ENCODE assay signal across 20 cellular contexts in genomic region chr11:80109031-80109430, GRCh38.
"Had no signal": no experiment of that assay in that cellular context is flagged by ENCODE, and none has a peak within 500 bp of the region (broad histone marks: within the 10 kb centered on the region; RNA-seq: fewer than 3 reads in every experiment).

No MANE protein-coding gene starts in this region.

- H3K27me3 ChIP-seq: cardiac muscle cell, right atrium auricular region, upper lobe of left lung had no signal

- H3K27ac ChIP-seq: cardiac muscle cell, right atrium auricular region, upper lobe of left lung had no signal

- DNase-seq: activated CD4-positive, alpha-beta memory T cell treated with anti-CD3 and anti-CD28 coated beads, Interleukin-2, amount 10 ng/mL, durations not matched to agents 7 days and 5 days; activated CD4-positive, alpha-beta T cell treated with anti-CD3 and anti-CD28 coated beads for 48 hours; activated CD4-positive, CD25-positive, alpha-beta regulatory T cell; activated effector memory CD4-positive, alpha-beta T cell treated with Interleukin-2 at 50 U/mL for 16 hours; activated naive CD4-positive, alpha-beta T cell treated with anti-CD3 and anti-CD28 coated beads for 36 hours; activated naive CD8-positive, alpha-beta T cell treated with anti-CD3 and anti-CD28 coated beads, Interleukin-2, amount 10 ng/mL, durations not matched to agents 7 days and 5 days; activated T-cell treated with anti-CD3 and anti-CD28 coated beads, Interleukin-2, amount 50 U/mL, for 72 hours; amygdala; effector CD4-positive, alpha-beta T cell; erythroblast; foreskin fibroblast; kidney glomerular epithelial cell; left ventricle myocardium superior; stimulated activated CD4-positive, alpha-beta T cell treated with anti-CD3 and anti-CD28 coated beads, Interleukin-12 subunit alpha, Interleukin-12 subunit beta, amount 100 ng/mL, for 4 hours; stimulated activated CD4-positive, alpha-beta T cell treated with anti-CD3 and anti-CD28 coated beads, Interleukin-4, amount 100 ng/mL, for 4 hours; stimulated activated naive CD8-positive, alpha-beta T cell treated with anti-CD3 and anti-CD28 coated beads, Interleukin-15, Interleukin-2, amounts not matched to agents 100 U/mL and 50 U/mL, for 24 hours; T1000; upper lobe of left lung had no signal

- ATAC-seq: activated T-cell treated with anti-CD3 and anti-CD28 coated beads, Interleukin-2, amount 50 U/mL, for 72 hours; left ventricle myocardium superior; stimulated activated naive CD8-positive, alpha-beta T cell treated with anti-CD3 and anti-CD28 coated beads, Interleukin-15, Interleukin-2, amounts not matched to agents 100 U/mL and 50 U/mL, for 24 hours had no signal

- H3K4me1 ChIP-seq: right atrium auricular region, upper lobe of left lung had no signal

- H3K9me3 ChIP-seq: right atrium auricular region, upper lobe of left lung had no signal

- H3K4me3 ChIP-seq: cardiac muscle cell, right atrium auricular region, upper lobe of left lung had no signal
